17 cellular contexts compared by ENCODE assay signal in the genomic region with DNA sequence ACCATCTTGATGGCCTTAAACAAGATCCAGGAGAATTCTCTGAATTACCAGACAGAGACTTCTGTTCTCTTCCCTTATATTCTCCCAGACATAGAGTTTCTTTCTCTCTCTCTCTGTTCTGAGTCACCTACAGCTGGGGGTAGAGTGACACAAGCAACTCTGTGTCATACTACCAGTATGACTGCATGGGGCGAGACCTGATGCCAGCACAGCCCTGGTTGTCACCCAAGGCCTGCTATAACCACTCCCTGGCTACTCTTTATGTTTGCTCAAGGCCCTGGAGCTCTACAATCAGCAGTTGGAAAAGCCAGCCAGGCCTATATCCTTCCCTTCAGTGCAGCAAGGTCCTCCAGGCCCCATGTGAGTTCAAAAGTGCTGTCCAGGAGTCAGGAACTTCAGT.
"Had no signal": no experiment of that assay in that cellular context is flagged by ENCODE, and none has a peak within 500 bp of the region (broad histone marks: within the 10 kb centered on the region; RNA-seq: fewer than 3 reads in every experiment).

No MANE protein-coding gene starts in this region.

- H3K27me3 ChIP-seq: gastroesophageal sphincter, neural progenitor cell, ovary had no signal

- H3K4me3 ChIP-seq: gastroesophageal sphincter, left ventricle myocardium inferior, lower lobe of right lung, neural progenitor cell, ovary had no signal

- ATAC-seq: gastroesophageal sphincter; left cardiac atrium; lower lobe of right lung; natural killer cell treated with Interleukin-12 subunit alpha and Interleukin-12 subunit beta and Interleukin-15 and Interleukin-18, amount 100 ng/mL, for 72 hours; right cardiac atrium had no signal

- H3K27ac ChIP-seq: gastroesophageal sphincter, left ventricle myocardium inferior, lower lobe of right lung, neural progenitor cell, ovary had no signal

- H3K36me3 ChIP-seq: gastroesophageal sphincter, left ventricle myocardium inferior, lower lobe of right lung, neural progenitor cell, ovary had no signal

- H3K4me1 ChIP-seq: gastroesophageal sphincter, left ventricle myocardium inferior, lower lobe of right lung, neural progenitor cell had no signal

- H3K9me3 ChIP-seq: gastroesophageal sphincter, lower lobe of right lung, ovary had no signal

- DNase-seq: dermis blood vessel endothelial cell; glutamatergic neuron; left cardiac atrium; left ventricle myocardium inferior; lower lobe of right lung; mesenchymal stem cell; midbrain; nucleus accumbens; ovary; right cardiac atrium; small intestine; stimulated activated CD4-positive, alpha-beta T cell treated with anti-CD3 and anti-CD28 coated beads, Interleukin-12 subunit alpha, Interleukin-12 subunit beta, amount 100 ng/mL, for 4 hours; stimulated activated naive CD4-positive, alpha-beta T cell treated with Interleukin-2 at 50 U/mL for 16 hours; trophoblast cell had no signal

- H3K27ac Mint-ChIP-seq: natural killer cell treated with Interleukin-12 subunit alpha and Interleukin-12 subunit beta and Interleukin-15 and Interleukin-18, amount 100 ng/mL, for 72 hours; neural progenitor cell had no signal

- H3K9ac ChIP-seq: neural progenitor cell had no signal

- H3K36me3 Mint-ChIP-seq: natural killer cell treated with Interleukin-12 subunit alpha and Interleukin-12 subunit beta and Interleukin-15 and Interleukin-18, amount 100 ng/mL, for 72 hours; neural progenitor cell had no signal
